14 cellular contexts compared by ENCODE assay signal in the genomic region with DNA sequence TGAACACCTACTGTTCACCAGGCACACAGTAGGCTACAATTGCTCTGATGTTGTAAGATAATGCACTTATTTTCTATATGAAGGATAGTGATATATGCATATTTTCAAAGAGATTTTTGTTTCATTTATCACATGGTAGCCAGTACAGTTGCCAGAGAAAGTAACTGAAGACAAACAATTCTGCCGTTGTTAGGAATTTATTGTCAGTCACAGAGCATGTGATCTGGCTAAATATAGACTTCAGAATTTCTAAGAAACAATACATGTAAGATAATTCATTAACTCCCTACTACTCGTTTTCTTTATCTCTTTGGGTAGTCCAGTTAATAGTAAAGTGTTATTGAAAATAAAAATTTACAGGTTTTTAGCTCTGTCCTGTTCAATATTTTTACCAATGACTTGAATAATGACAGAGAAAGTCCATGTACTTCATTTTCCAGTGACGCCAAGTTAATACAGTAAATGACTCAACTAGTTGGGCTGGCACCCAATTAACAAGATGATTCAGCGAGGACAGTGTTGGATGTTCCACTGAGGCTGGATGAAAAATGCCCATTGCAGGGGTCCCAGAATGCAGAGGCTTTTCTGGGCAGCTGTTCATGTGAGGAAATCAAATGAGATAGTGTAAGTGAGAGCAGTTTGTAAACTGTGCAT. TPM values are rescaled to one million over a fixed set of nuclear protein-coding genes. Genes with fewer than 3 reads are reported as not detected.
DNase-seq lines count a peak whose midpoint lies in the region; ATAC-seq, FAIRE-seq and TF ChIP-seq lines count a peak whose summit lies in the region.
"Had no signal": no experiment of that assay in that cellular context is flagged by ENCODE, and none has a peak within 500 bp of the region (broad histone marks: within the 10 kb centered on the region; RNA-seq: fewer than 3 reads in every experiment).

No MANE protein-coding gene starts in this region.

- WGBS in body of pancreas, 2 donors, result 25 to 27% methylated on average over 4 of the region's 4 CpGs

- POLR2A ChIA-PET in endothelial cell of umbilical vein (lab: Charles Lee), result no interaction called here

- DNase-seq in EL (peak; percentile 65), NCI-H460 (ENCODE audit: extremely low read depth, low read depth) (peak; percentile 42), endothelial cell of umbilical vein (ENCODE audit: low read depth, low spot score) (peak; percentile 19), osteoblast (ENCODE audit: insufficient read length, low spot score, missing footprints) (peak; percentile 90), NCI-H187 (lab: John Stamatoyannopoulos, UW) (no peak), NCI-H1048 (lab: John Stamatoyannopoulos, UW) (no peak), body of pancreas (no peak), left colon (no peak)
- DNase-seq: activated T-cell treated with anti-CD3 and anti-CD28 coated beads, Interleukin-2, amount 50 U/mL, for 1 hour; DMS79; NK-92 treated with Interleukin-12 subunit alpha and Interleukin-12 subunit beta, amount 100 ng/mL, for 24 hours; posterior cingulate gyrus; T-helper 9 cell; uterus had no signal

- H2AFZ ChIP-seq in endothelial cell of umbilical vein (ENCODE audit: low read depth, low read length) (no peak overlapping the region), osteoblast (ENCODE audit: low read length) (no peak overlapping the region)

- H3K9me3 ChIP-seq in endothelial cell of umbilical vein (replicated peaks; ENCODE audit: control insufficient read depth, insufficient read depth, low read length), result no peaks in the 10 kb centered on the region
- H3K9me3 ChIP-seq in osteoblast (ENCODE audit: low read depth, low read length), result no peaks in the 10 kb centered on the region
- H3K9me3 ChIP-seq in body of pancreas, result no peaks in the 10 kb centered on the region
- H3K9me3 ChIP-seq: uterus had no signal

- no peak overlapping the region for H3K4me2 ChIP-seq in endothelial cell of umbilical vein (ENCODE audit: insufficient read depth, low read length)
- peak overlapping the region; percentile 3 for H3K4me2 ChIP-seq in osteoblast (ENCODE audit: insufficient read depth, low read length)

- H3K36me3 ChIP-seq in endothelial cell of umbilical vein (ENCODE audit: control insufficient read depth in 2 of 2, extremely low read depth in 1 of 2, insufficient read depth in 2 of 2, low read length in 2 of 2) (no peaks in the 10 kb centered on the region), osteoblast (ENCODE audit: insufficient read depth, low read length) (no peaks in the 10 kb centered on the region), body of pancreas (replicated peaks in 1 of 2; ENCODE audit: insufficient read depth in 1 of 2, low read depth in 2 of 2) (no peaks in the 10 kb centered on the region)
- H3K36me3 ChIP-seq: uterus had no signal

- H3K27me3 ChIP-seq in endothelial cell of umbilical vein (ENCODE audit: control insufficient read depth in 2 of 2, insufficient read depth in 2 of 2, low read length in 2 of 2) (peaks cover 14 to 30% of the 10 kb centered on the region in 2 experiments), osteoblast (ENCODE audit: insufficient read depth, low read length) (peaks cover 18% of the 10 kb centered on the region), body of pancreas (no peaks in the 10 kb centered on the region)
- H3K27me3 ChIP-seq: uterus had no signal

- ATAC-seq in body of pancreas (no peak), left colon (no peak)

- no peaks in the 10 kb centered on the region for H3K9me1 ChIP-seq in endothelial cell of umbilical vein (replicated peaks; ENCODE audit: control insufficient read depth, extremely low read depth, insufficient read depth, low read length)

- intact Hi-C loops in endothelial cell of umbilical vein (cut with micrococcal nuclease) (no loop called here), body of pancreas (cut with DNase I) (no loop called here), left colon (cut with DNase I, micrococcal nuclease) (no loop called here)

- no peak overlapping the region for H3K27ac ChIP-seq in endothelial cell of umbilical vein (ENCODE audit: insufficient read depth, low read depth, low read length)
- H3K27ac ChIP-seq in osteoblast (ENCODE audit: low read depth, low read length), result peak overlapping the region; percentile 72
- H3K27ac ChIP-seq in body of pancreas, result no peak overlapping the region
- H3K27ac ChIP-seq: uterus had no signal

- no TSS peak for BruUV-seq in endothelial cell of umbilical vein (replicated peaks; lab: Mats Ljungman, UMichigan)

- peaks cover 4% of the 10 kb centered on the region for H3K4me1 ChIP-seq in endothelial cell of umbilical vein (ENCODE audit: control insufficient read depth, extremely low read depth, insufficient read depth, low read length)
- H3K4me1 ChIP-seq in osteoblast (ENCODE audit: insufficient read depth, low read length), result peaks cover 24% of the 10 kb centered on the region
- peaks cover 18% of the 10 kb centered on the region for H3K4me1 ChIP-seq in body of pancreas

- TF ChIP-seq CTCF in endothelial cell of umbilical vein (IDR thresholded peaks at IDR 0.05; ENCODE audit: extremely low read depth in 1 of 2, insufficient read depth in 1 of 2, low read depth in 1 of 2, low read length in 2 of 2), result no peak
- TF ChIP-seq CTCF in osteoblast (IDR thresholded peaks at IDR 0.05; ENCODE audit: extremely low read depth, low read depth, low read length), result no peak
- no peak for TF ChIP-seq CTCF in body of pancreas (IDR thresholded peaks at IDR 0.05)

- no peak for TF ChIP-seq POLR2A in endothelial cell of umbilical vein (IDR thresholded peaks at IDR 0.05; ENCODE audit: low read depth, low read length)
- TF ChIP-seq POLR2A in body of pancreas (IDR thresholded peaks at IDR 0.05), result no peak

- FAIRE-seq in endothelial cell of umbilical vein (lab: Jason Lieb, UNC), result no peak

- no peak overlapping the region for H3K9ac ChIP-seq in endothelial cell of umbilical vein (replicated peaks; ENCODE audit: extremely low read depth, insufficient read depth, low read length)

- dilution Hi-C loops in endothelial cell of umbilical vein (cut with MboI; ENCODE audit: extremely low pct_ligation_motif_present, low sequenced_read_pairs), result no loop called here

- no peaks in the 10 kb centered on the region for H3K79me2 ChIP-seq in endothelial cell of umbilical vein (ENCODE audit: control insufficient read depth, insufficient read depth, low read length)
- H3K79me2 ChIP-seq in osteoblast (ENCODE audit: insufficient read depth, low read length), result no peaks in the 10 kb centered on the region

- CTCF ChIA-PET in endothelial cell of umbilical vein (lab: Charles Lee), result no interaction called here

- no peak overlapping the region for H3K4me3 ChIP-seq in endothelial cell of umbilical vein (replicated peaks in 1 of 3; ENCODE audit: insufficient read depth in 1 of 3, low read depth in 1 of 3, low read length in 3 of 3)
- H3K4me3 ChIP-seq in osteoblast (ENCODE audit: insufficient read depth, low read length), result no peak overlapping the region
- no peak overlapping the region for H3K4me3 ChIP-seq in body of pancreas
- H3K4me3 ChIP-seq: uterus had no signal

- H4K20me1 ChIP-seq in endothelial cell of umbilical vein (replicated peaks; ENCODE audit: control insufficient read depth, extremely low read depth, insufficient read depth, low read length), result no peaks in the 10 kb centered on the region
- no peaks in the 10 kb centered on the region for H4K20me1 ChIP-seq in osteoblast (ENCODE audit: insufficient read depth, low read length)

TF ChIP-seq in endothelial cell of umbilical vein, 7 proteins besides CTCF, POLR2A, EP300 and RAD21:
- no peak for TF ChIP-seq JUN (IDR thresholded peaks at IDR 0.05; ENCODE audit: borderline replicate concordance, insufficient read depth, insufficient read length, low read depth)
- TF ChIP-seq POLR2AphosphoS5 (IDR thresholded peaks at IDR 0.05; ENCODE audit: insufficient read depth, low read depth, low read length), result no peak
- TF ChIP-seq EZH2 (IDR thresholded peaks at IDR 0.05; ENCODE audit: borderline replicate concordance, low read depth, low read length, severe bottlenecking), result no peak
- no peak for TF ChIP-seq MAX (IDR thresholded peaks at IDR 0.05; ENCODE audit: insufficient read depth, insufficient read length)
- no peak for TF ChIP-seq GATA2 (IDR thresholded peaks at IDR 0.05; ENCODE audit: insufficient read depth, insufficient read length, low read depth, low read length)
- no peak for TF ChIP-seq FOS (IDR thresholded peaks at IDR 0.05; ENCODE audit: borderline replicate concordance, insufficient read depth, low read length)
- no peak for TF ChIP-seq MYC (IDR thresholded peaks at IDR 0.05; ENCODE audit: low read depth, low read length)
TF ChIP-seq in endothelial cell of umbilical vein: peak in this region for 0.

RNA-seq across cellular contexts. Expression of gene GJA3, which starts 35.6 kb away (rescaled TPM):
- 0.10 and 0.14 TPM in 2 replicates for total RNA-seq in NCI-H460 (2014; rRNA removed; shearing (Covaris generic))
- polyA plus RNA-seq in NCI-H460 (2014; cell fraction: nucleus; rRNA removed), result 0.02 and 0.26 TPM in 2 replicates
- total RNA-seq in endothelial cell of umbilical vein, result not detected in 2 replicates
- not detected in 2 replicates for polyA plus RNA-seq in endothelial cell of umbilical vein
- not detected in 2 replicates for polyA plus RNA-seq in endothelial cell of umbilical vein (2011; cell fraction: cytosol; rRNA removed)
- not detected in 2 replicates for polyA plus RNA-seq in endothelial cell of umbilical vein (2011; cell fraction: nucleus; rRNA removed)
- polyA plus RNA-seq in endothelial cell of umbilical vein (2012), result not detected in 2 replicates
- polyA minus RNA-seq in endothelial cell of umbilical vein, result not detected in 2 replicates
- not detected for polyA minus RNA-seq in endothelial cell of umbilical vein (2011; cell fraction: cytosol; rRNA and poly(A)+ RNA removed)
- not detected in 2 replicates for polyA minus RNA-seq in endothelial cell of umbilical vein (2011; cell fraction: nucleus; rRNA and poly(A)+ RNA removed)
- under 0.01 TPM in 2 replicates for total RNA-seq in osteoblast
- not detected for total RNA-seq in body of pancreas
- total RNA-seq in left colon, result not detected

Comparison
In these comparisons a context has a peak if more than half of its experiments do, and no peak if none do; other contexts are left out.
1. DNase-seq: peak in EL (single experiment), NCI-H460 (single experiment), endothelial cell of umbilical vein (single experiment) and osteoblast (single experiment); none in NCI-H187 (0 of 2), NCI-H1048 (single experiment), body of pancreas (0 of 4) and left colon (0 of 2).